In the genomic region with DNA sequence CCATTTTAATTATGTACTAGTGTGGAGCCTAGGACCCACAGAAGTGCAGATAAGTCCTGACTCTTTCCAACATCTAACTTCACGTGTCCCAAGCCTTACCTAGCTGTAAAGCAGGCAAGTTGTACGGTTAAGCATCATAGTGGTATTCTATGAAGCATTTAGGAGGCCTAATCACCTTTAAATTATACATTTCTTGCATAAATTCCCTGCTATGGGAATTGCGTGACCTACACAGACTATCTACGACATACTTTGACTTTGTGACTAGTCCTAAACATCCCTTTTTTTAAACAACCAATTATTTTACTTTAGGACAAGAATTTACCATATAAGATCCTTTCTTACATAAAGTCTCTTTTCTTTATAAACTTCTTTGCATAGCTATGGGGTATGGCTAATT, we compare ENCODE assay signal across 1 cellular context.
TF ChIP-seq lines count a peak whose summit lies in the region.

No MANE protein-coding gene starts in this region.

TF ChIP-seq in HEK293, 187 proteins besides CTCF, POLR2A, EP300 and RAD21 (continued from another document):
- TF ChIP-seq TRIM28 (IDR thresholded peaks at IDR 0.05; ENCODE audit: borderline replicate concordance, low read length) (peak; percentile 81; the same call in 1 of the 2 replicates), ZNF391 (tag by site-specific recombination; IDR thresholded peaks at IDR 0.05; ENCODE audit: borderline replicate concordance, low read depth) (no peak), OSR2 (tag by site-specific recombination; IDR thresholded peaks at IDR 0.05) (no peak), ZNF354C (tag by site-specific recombination; IDR thresholded peaks at IDR 0.05; ENCODE audit: borderline replicate concordance, low read depth) (no peak), ZFHX2 (tag by site-specific recombination; conservative IDR thresholded peaks at IDR 0.05) (no peak), ZNF529 (tag by site-specific recombination; IDR thresholded peaks at IDR 0.05; ENCODE audit: insufficient replicate concordance) (peak; percentile 42), ZNF138 (tag by site-specific recombination; IDR thresholded peaks at IDR 0.05; ENCODE audit: borderline replicate concordance) (no peak), ZFP37 (tag by site-specific recombination; IDR thresholded peaks at IDR 0.05) (no peak), ZNF623 (tag by site-specific recombination; IDR thresholded peaks at IDR 0.05) (no peak), WT1 (tag by site-specific recombination; IDR thresholded peaks at IDR 0.05) (no peak), ZNF626 (tag by site-specific recombination; IDR thresholded peaks at IDR 0.05) (peak; percentile 91), ZNF335 (tag by site-specific recombination; conservative IDR thresholded peaks at IDR 0.05) (no peak), ZNF184 (tag by site-specific recombination; IDR thresholded peaks at IDR 0.05) (no peak), SALL2 (tag by site-specific recombination; IDR thresholded peaks at IDR 0.05; ENCODE audit: borderline replicate concordance) (no peak), KLF10 (tag by site-specific recombination; IDR thresholded peaks at IDR 0.05) (no peak), ZNF776 (tag by site-specific recombination; IDR thresholded peaks at IDR 0.05; ENCODE audit: borderline replicate concordance) (no peak), SETDB1 (IDR thresholded peaks at IDR 0.05; ENCODE audit: insufficient read length, low read length) (peak; percentile 99), GLIS2 (tag by site-specific recombination; IDR thresholded peaks at IDR 0.05) (no peak), ZNF558 (tag by site-specific recombination; IDR thresholded peaks at IDR 0.05) (0 out of 2 replicates have a peak, but pooled peaks have one; percentile 19), REPIN1 (tag by site-specific recombination; IDR thresholded peaks at IDR 0.05; ENCODE audit: low read depth) (no peak), YY2 (tag by site-specific recombination; IDR thresholded peaks at IDR 0.05) (no peak), ZNF214 (tag by site-specific recombination; IDR thresholded peaks at IDR 0.05; ENCODE audit: borderline replicate concordance) (no peak; the same call in 1 of the 2 replicates), KLF7 (tag by site-specific recombination; IDR thresholded peaks at IDR 0.05; ENCODE audit: borderline replicate concordance) (no peak), ZNF155 (tag by site-specific recombination; IDR thresholded peaks at IDR 0.05) (no peak)
- TF ChIP-seq, protein P1, sequence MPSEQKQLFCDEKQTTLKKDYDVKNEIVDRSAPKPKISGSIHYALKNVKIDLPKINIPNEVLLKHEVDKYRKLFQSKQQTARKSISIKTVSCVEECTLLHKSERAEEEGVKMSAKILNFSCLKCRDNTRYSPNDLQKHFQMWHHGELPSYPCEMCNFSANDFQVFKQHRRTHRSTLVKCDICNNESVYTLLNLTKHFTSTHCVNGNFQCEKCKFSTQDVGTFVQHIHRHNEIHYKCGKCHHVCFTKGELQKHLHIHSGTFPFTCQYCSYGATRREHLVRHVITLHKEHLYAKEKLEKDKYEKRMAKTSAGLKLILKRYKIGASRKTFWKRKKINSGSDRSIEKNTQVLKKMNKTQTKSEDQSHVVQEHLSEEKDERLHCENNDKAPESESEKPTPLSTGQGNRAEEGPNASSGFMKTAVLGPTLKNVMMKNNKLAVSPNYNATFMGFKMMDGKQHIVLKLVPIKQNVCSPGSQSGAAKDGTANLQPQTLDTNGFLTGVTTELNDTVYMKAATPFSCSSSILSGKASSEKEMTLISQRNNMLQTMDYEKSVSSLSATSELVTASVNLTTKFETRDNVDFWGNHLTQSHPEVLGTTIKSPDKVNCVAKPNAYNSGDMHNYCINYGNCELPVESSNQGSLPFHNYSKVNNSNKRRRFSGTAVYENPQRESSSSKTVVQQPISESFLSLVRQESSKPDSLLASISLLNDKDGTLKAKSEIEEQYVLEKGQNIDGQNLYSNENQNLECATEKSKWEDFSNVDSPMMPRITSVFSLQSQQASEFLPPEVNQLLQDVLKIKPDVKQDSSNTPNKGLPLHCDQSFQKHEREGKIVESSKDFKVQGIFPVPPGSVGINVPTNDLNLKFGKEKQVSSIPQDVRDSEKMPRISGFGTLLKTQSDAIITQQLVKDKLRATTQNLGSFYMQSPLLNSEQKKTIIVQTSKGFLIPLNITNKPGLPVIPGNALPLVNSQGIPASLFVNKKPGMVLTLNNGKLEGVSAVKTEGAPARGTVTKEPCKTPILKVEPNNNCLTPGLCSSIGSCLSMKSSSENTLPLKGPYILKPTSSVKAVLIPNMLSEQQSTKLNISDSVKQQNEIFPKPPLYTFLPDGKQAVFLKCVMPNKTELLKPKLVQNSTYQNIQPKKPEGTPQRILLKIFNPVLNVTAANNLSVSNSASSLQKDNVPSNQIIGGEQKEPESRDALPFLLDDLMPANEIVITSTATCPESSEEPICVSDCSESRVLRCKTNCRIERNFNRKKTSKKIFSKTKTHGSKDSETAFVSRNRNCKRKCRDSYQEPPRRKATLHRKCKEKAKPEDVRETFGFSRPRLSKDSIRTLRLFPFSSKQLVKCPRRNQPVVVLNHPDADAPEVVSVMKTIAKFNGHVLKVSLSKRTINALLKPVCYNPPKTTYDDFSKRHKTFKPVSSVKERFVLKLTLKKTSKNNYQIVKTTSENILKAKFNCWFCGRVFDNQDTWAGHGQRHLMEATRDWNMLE (tag by site-specific recombination; conservative IDR thresholded peaks at IDR 0.05; ENCODE audit: low read depth) = peak; percentile 52
- TF ChIP-seq, protein P2, sequence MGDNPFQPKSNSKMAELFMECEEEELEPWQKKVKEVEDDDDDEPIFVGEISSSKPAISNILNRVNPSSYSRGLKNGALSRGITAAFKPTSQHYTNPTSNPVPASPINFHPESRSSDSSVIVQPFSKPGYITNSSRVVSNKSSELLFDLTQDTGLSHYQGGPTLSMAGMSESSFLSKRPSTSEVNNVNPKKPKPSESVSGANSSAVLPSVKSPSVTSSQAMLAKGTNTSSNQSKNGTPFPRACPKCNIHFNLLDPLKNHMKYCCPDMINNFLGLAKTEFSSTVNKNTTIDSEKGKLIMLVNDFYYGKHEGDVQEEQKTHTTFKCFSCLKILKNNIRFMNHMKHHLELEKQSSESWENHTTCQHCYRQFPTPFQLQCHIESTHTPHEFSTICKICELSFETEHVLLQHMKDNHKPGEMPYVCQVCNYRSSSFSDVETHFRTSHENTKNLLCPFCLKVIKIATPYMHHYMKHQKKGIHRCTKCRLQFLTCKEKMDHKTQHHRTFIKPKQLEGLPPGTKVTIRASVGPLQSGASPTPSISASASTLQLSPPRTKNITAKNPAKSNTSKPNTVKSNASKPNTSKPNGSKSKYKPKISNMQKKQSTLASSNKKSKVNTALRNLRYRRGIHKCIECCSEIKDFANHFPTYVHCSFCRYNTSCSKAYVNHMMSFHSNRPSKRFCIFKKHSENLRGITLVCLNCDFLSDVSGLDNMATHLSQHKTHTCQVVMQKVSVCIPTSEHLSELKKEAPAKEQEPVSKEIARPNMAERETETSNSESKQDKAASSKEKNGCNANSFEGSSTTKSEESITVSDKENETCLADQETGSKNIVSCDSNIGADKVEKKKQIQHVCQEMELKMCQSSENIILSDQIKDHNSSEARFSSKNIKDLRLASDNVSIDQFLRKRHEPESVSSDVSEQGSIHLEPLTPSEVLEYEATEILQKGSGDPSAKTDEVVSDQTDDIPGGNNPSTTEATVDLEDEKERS (tag by site-specific recombination; IDR thresholded peaks at IDR 0.05) = peak; percentile 91
- TF ChIP-seq, protein P3, sequence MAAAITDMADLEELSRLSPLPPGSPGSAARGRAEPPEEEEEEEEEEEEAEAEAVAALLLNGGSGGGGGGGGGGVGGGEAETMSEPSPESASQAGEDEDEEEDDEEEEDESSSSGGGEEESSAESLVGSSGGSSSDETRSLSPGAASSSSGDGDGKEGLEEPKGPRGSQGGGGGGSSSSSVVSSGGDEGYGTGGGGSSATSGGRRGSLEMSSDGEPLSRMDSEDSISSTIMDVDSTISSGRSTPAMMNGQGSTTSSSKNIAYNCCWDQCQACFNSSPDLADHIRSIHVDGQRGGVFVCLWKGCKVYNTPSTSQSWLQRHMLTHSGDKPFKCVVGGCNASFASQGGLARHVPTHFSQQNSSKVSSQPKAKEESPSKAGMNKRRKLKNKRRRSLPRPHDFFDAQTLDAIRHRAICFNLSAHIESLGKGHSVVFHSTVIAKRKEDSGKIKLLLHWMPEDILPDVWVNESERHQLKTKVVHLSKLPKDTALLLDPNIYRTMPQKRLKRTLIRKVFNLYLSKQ (tag by site-specific recombination; IDR thresholded peaks at IDR 0.05; ENCODE audit: borderline replicate concordance) = no peak
- TF ChIP-seq, protein P4, sequence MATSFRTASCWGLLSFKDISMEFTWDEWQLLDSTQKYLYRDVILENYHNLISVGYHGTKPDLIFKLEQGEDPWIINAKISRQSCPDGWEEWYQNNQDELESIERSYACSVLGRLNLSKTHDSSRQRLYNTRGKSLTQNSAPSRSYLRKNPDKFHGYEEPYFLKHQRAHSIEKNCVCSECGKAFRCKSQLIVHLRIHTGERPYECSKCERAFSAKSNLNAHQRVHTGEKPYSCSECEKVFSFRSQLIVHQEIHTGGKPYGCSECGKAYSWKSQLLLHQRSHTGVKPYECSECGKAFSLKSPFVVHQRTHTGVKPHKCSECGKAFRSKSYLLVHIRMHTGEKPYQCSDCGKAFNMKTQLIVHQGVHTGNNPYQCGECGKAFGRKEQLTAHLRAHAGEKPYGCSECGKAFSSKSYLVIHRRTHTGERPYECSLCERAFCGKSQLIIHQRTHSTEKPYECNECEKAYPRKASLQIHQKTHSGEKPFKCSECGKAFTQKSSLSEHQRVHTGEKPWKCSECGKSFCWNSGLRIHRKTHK (tag by site-specific recombination; IDR thresholded peaks at IDR 0.05) = 0 out of 2 replicates have a peak, but pooled peaks have one; percentile 33
- TF ChIP-seq, protein P5, sequence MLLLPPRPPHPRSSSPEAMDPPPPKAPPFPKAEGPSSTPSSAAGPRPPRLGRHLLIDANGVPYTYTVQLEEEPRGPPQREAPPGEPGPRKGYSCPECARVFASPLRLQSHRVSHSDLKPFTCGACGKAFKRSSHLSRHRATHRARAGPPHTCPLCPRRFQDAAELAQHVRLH (tag by site-specific recombination; IDR thresholded peaks at IDR 0.05) = no peak
- TF ChIP-seq, protein P6, sequence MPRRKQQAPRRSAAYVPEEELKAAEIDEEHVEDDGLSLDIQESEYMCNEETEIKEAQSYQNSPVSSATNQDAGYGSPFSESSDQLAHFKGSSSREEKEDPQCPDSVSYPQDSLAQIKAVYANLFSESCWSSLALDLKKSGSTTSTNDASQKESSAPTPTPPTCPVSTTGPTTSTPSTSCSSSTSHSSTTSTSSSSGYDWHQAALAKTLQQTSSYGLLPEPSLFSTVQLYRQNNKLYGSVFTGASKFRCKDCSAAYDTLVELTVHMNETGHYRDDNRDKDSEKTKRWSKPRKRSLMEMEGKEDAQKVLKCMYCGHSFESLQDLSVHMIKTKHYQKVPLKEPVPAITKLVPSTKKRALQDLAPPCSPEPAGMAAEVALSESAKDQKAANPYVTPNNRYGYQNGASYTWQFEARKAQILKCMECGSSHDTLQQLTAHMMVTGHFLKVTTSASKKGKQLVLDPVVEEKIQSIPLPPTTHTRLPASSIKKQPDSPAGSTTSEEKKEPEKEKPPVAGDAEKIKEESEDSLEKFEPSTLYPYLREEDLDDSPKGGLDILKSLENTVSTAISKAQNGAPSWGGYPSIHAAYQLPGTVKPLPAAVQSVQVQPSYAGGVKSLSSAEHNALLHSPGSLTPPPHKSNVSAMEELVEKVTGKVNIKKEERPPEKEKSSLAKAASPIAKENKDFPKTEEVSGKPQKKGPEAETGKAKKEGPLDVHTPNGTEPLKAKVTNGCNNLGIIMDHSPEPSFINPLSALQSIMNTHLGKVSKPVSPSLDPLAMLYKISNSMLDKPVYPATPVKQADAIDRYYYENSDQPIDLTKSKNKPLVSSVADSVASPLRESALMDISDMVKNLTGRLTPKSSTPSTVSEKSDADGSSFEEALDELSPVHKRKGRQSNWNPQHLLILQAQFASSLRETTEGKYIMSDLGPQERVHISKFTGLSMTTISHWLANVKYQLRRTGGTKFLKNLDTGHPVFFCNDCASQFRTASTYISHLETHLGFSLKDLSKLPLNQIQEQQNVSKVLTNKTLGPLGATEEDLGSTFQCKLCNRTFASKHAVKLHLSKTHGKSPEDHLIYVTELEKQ (tag by site-specific recombination; IDR thresholded peaks at IDR 0.05; ENCODE audit: borderline replicate concordance) = no peak
TF ChIP-seq in HEK293: peak in this region for 9.
